In genomic region chr12:24948452-24948815, GRCh38 we compare ENCODE assay signal across 8 cellular contexts. TPM values are rescaled to one million over a fixed set of nuclear protein-coding genes. Genes with fewer than 3 reads are reported as not detected.
A peak's percentile ranks its signal among the peaks of the same experiment; 100 is the strongest.
DNase-seq lines count a peak whose midpoint lies in the region; ATAC-seq and TF ChIP-seq lines count a peak whose summit lies in the region.

No MANE protein-coding gene starts in this region.

- CTCF ChIA-PET in Calu3 (lab: Charles Lee), result no interaction called here

- intact Hi-C loops in Calu3 (cut with micrococcal nuclease; ENCODE audit: unreplicated experiment) (no loop called here), left colon (cut with DNase I, micrococcal nuclease) (no loop called here)

- peaks cover 5% of the 10 kb centered on the region; the same call in 1 of the 2 replicates for H3K36me3 ChIP-seq in GM23338 (ENCODE audit: insufficient read depth)
- H3K36me3 ChIP-seq in brain microvascular endothelial cell (replicated peaks), result no peaks in the 10 kb centered on the region

- H3K9me3 Mint-ChIP-seq in Calu3 (ENCODE audit: low read depth, unreplicated experiment) (no peaks in the 10 kb centered on the region), GM23338 (no peaks in the 10 kb centered on the region; the same call in 2 of the 3 replicates)

- peaks cover 40% of the 10 kb centered on the region for H3K79me2 ChIP-seq in GM23338 (replicated peaks; ENCODE audit: insufficient read depth)

- H3K9me2 ChIP-seq in GM23338 (ENCODE audit: insufficient read depth), result no peaks in the 10 kb centered on the region

- ATAC-seq in GM23338 (peak; percentile 28), left colon (no peak)

- H3K4me3 Mint-ChIP-seq in Calu3 (ENCODE audit: low read depth, unreplicated experiment), result peak overlapping the region; percentile 81
- peak overlapping the region; percentile 95 for H3K4me3 Mint-ChIP-seq in GM23338

- H3K27ac ChIP-seq in GM23338 (ENCODE audit: low read depth) (peak overlapping the region; percentile 96), brain microvascular endothelial cell (peak overlapping the region; percentile 88)

- no peaks in the 10 kb centered on the region for H3K27me3 ChIP-seq in GM23338 (ENCODE audit: insufficient read depth)
- no peaks in the 10 kb centered on the region for H3K27me3 ChIP-seq in brain microvascular endothelial cell (replicated peaks)

- H4K20me1 ChIP-seq in GM23338 (replicated peaks; ENCODE audit: insufficient read depth), result no peaks in the 10 kb centered on the region

- BruUV-seq in Calu3 (replicated peaks; lab: Mats Ljungman, UMichigan), result no TSS peak

- 0 out of 2 replicates have a peak, but pooled peaks cover 6% of the 10 kb centered on the region for H3F3A ChIP-seq in GM23338 (replicated peaks; ENCODE audit: low read depth)

- peaks cover 14% of the 10 kb centered on the region for H3K27me3 Mint-ChIP-seq in Calu3 (ENCODE audit: unreplicated experiment)
- H3K27me3 Mint-ChIP-seq in GM23338 (ENCODE audit: insufficient read depth, low read depth, poor library complexity), result peaks cover 16% of the 10 kb centered on the region

- peaks cover 8% of the 10 kb centered on the region for H3K36me3 Mint-ChIP-seq in Calu3 (ENCODE audit: insufficient read depth, unreplicated experiment)
- H3K36me3 Mint-ChIP-seq in GM23338 (ENCODE audit: low read depth), result peaks cover 41% of the 10 kb centered on the region

- H3K27ac Mint-ChIP-seq in Calu3 (ENCODE audit: unreplicated experiment) (peak overlapping the region; percentile 73), GM23338 (peak overlapping the region; percentile 99)

- H2AFZ ChIP-seq in GM23338, result no peak overlapping the region

- TF ChIP-seq CTCF in Calu3 (IDR thresholded peaks at IDR 0.05; ENCODE audit: unreplicated experiment), result no peak
- no peak for TF ChIP-seq CTCF in GM23338 (conservative IDR thresholded peaks at IDR 0.05; ENCODE audit: low read depth in 2 of 2)
- TF ChIP-seq CTCF in brain microvascular endothelial cell (IDR thresholded peaks at IDR 0.05; ENCODE audit: low read depth, low read length, missing control alignments), result no peak

- no peaks in the 10 kb centered on the region for H3K4me1 Mint-ChIP-seq in Calu3 (ENCODE audit: low read depth, unreplicated experiment)
- peaks cover 58% of the 10 kb centered on the region for H3K4me1 Mint-ChIP-seq in GM23338

- peaks cover 51% of the 10 kb centered on the region for H3K4me1 ChIP-seq in GM23338 (ENCODE audit: insufficient read depth)

- peak overlapping the region; percentile 75 for H3K4me2 ChIP-seq in GM23338

- DNase-seq in Calu3, result no peak
- DNase-seq in GM23338 (ENCODE audit: low spot score), result peak; percentile 62
- peak; percentile 52 for DNase-seq in NCI-H526 treated with DMSO at 0.1 percent for 48 hours (lab: John Stamatoyannopoulos, UW)
- DNase-seq in brain microvascular endothelial cell, result no peak
- DNase-seq in kidney tubule cell (ENCODE audit: low spot score), result peak; percentile 35
- DNase-seq in stimulated activated CD4-positive, alpha-beta T cell treated with anti-CD3 and anti-CD28 coated beads, Interleukin-4, amount 100 ng/mL, for 4 hours, result peak; percentile 3 to 28
- DNase-seq in NK-92 (lab: John Stamatoyannopoulos, UW; ENCODE audit: unreplicated experiment), result no peak
- DNase-seq in left colon, result no peak

- H3K4me3 ChIP-seq in GM23338 (peak overlapping the region; percentile 72), brain microvascular endothelial cell (ENCODE audit: low read depth, low read length) (peak overlapping the region; percentile 75)

- in situ Hi-C loops in brain microvascular endothelial cell (cut with HindIII; ENCODE audit: low pct_ligation_motif_present, low sequenced_read_pairs), result no loop called here

TF ChIP-seq in GM23338, 12 proteins besides CTCF, POLR2A, EP300 and RAD21:
- no peak for TF ChIP-seq JUNB (IDR thresholded peaks at IDR 0.05; ENCODE audit: unreplicated experiment)

RNA-seq across cellular contexts. Expression of gene BCAT1, which starts 0.5 kb away (rescaled TPM):
- total RNA-seq in Calu3 (2022) (0.98 and 4.0 TPM in 2 replicates), left colon (1 to 10 TPM; 6.0 to 9.4 TPM)
- total RNA-seq in GM23338 (2014; rRNA removed; shearing (Covaris generic)), result 176 and 181 TPM in 2 replicates
- 47.3 and 53.6 TPM in 2 replicates for polyA plus RNA-seq in GM23338 (2016; fragmentation: Nextera tagmentation; extraction: Ambion mirVana)

Comparison
In these comparisons a context has a peak if more than half of its experiments do, and no peak if none do; other contexts are left out.
1. DNase-seq: peak in GM23338 (single experiment), NCI-H526 treated with DMSO at 0.1 percent for 48 hours (single experiment), kidney tubule cell (single experiment) and stimulated activated CD4-positive, alpha-beta T cell treated with anti-CD3 and anti-CD28 coated beads, Interleukin-4, amount 100 ng/mL, for 4 hours (2 of 2); none in Calu3 (single experiment), brain microvascular endothelial cell (single experiment), NK-92 (single experiment) and left colon (0 of 2).
2. RNA of gene BCAT1, which starts 0.5 kb away (total RNA-seq): 176 to 181 TPM in GM23338; 6.0 to 9.4 TPM in left colon and 0.98 to 4.0 TPM in Calu3; every median in the first group is over 10 times any median in the second.